In the genomic region with DNA sequence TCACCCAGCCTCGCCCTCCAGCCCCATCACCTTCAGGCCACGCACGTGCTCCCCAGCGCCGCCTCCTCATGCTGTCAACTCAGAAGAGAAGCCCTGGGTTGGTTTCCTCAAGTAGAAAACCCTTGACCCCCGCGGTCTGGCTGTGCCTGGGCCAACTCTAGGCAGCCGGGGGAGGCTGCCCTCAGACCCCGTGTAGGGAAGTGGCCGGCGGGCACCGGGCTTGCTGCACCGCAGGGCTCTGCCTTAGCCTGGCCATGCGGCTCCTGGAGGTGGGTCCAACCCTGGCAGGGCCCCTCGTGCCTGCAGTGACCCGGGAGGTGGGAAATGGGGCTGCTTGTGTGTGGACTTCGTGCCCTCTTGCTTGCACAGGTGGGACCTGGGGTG, we compare ENCODE assay signal across 12 cellular contexts.
DNase-seq lines count a peak whose midpoint lies in the region; ATAC-seq, FAIRE-seq and TF ChIP-seq lines count a peak whose summit lies in the region.
"Had no signal": no experiment of that assay in that cellular context is flagged by ENCODE, and none has a peak within 500 bp of the region (broad histone marks: within the 10 kb centered on the region; RNA-seq: fewer than 3 reads in every experiment).

No MANE protein-coding gene starts in this region.

- H3K79me2 ChIP-seq in astrocyte (ENCODE audit: insufficient read depth, low read length) (no peaks in the 10 kb centered on the region), osteoblast (ENCODE audit: insufficient read depth, low read length) (no peaks in the 10 kb centered on the region)

- H3K4me2 ChIP-seq in astrocyte (ENCODE audit: low read length) (peak overlapping the region; percentile 78), neuronal stem cell (ENCODE audit: insufficient read depth, low read length, poor library complexity, severe bottlenecking) (peak overlapping the region; percentile 72), osteoblast (ENCODE audit: insufficient read depth, low read length) (no peak overlapping the region)

- TF ChIP-seq CTCF in astrocyte (IDR thresholded peaks at IDR 0.05; ENCODE audit: insufficient read depth, low read depth, low read length), result no peak
- no peak for TF ChIP-seq CTCF in osteoblast (IDR thresholded peaks at IDR 0.05; ENCODE audit: extremely low read depth, low read depth, low read length)

- peak overlapping the region; percentile 28 for H3K14ac ChIP-seq in neuronal stem cell (ENCODE audit: low read length)

- H3K27ac ChIP-seq in astrocyte (ENCODE audit: low read depth, low read length) (no peak overlapping the region), neuronal stem cell (replicated peaks; ENCODE audit: low read length) (no peak overlapping the region), osteoblast (ENCODE audit: low read depth, low read length) (no peak overlapping the region)

- H3K4me1 Mint-ChIP-seq in stimulated activated naive CD8-positive, alpha-beta T cell treated with anti-CD3 and anti-CD28 coated beads, Interleukin-15, amount 100 ng/mL, for 72 hours, result peaks cover 26% of the 10 kb centered on the region
- H3K4me1 Mint-ChIP-seq in astrocyte (ENCODE audit: low read depth, unreplicated experiment), result peaks cover 15% of the 10 kb centered on the region

- H3K27me3 ChIP-seq in astrocyte (ENCODE audit: insufficient read depth, low read length) (peaks cover 13% of the 10 kb centered on the region), neuronal stem cell (ENCODE audit: control insufficient read depth in 3 of 3, insufficient read depth in 3 of 3, low read depth in 1 of 3, low read length in 3 of 3) (peaks cover 3 to 52% (median 45%) of the 10 kb centered on the region in 3 experiments), osteoblast (ENCODE audit: insufficient read depth, low read length) (peaks cover 5% of the 10 kb centered on the region)

- no peak for DNase-seq in stimulated activated naive CD8-positive, alpha-beta T cell treated with anti-CD3 and anti-CD28 coated beads, Interleukin-15, amount 100 ng/mL, for 72 hours
- no peak for DNase-seq in stimulated activated naive CD8-positive, alpha-beta T cell treated with anti-CD3 and anti-CD28 coated beads, Interleukin-15, Interleukin-2, amounts not matched to agents 100 U/mL and 50 U/mL, for 24 hours
- no peak for DNase-seq in astrocyte (ENCODE audit: low read depth)
- DNase-seq in neuronal stem cell (ENCODE audit: low spot score), result no peak
- DNase-seq in OCI-M2 (lab: John Stamatoyannopoulos, UW; ENCODE audit: unreplicated experiment), result no peak
- DNase-seq in NCI-H187 treated with DMSO at 0.1 percent for 48 hours (lab: John Stamatoyannopoulos, UW), result no peak
- no peak for DNase-seq in osteoblast (ENCODE audit: insufficient read length, low spot score, missing footprints)
- DNase-seq: activated CD4-positive, alpha-beta memory T cell treated with anti-CD3 and anti-CD28 coated beads for 36 hours; amniotic stem cell; Calu3; left colon had no signal

- H3K4ac ChIP-seq in neuronal stem cell (ENCODE audit: low read length), result no peak overlapping the region

- H4K91ac ChIP-seq in neuronal stem cell (ENCODE audit: low read depth, low read length, poor library complexity), result no peak overlapping the region

- H3K36me3 ChIP-seq in astrocyte (ENCODE audit: insufficient read depth, low read length), result no peaks in the 10 kb centered on the region
- no peaks in the 10 kb centered on the region for H3K36me3 ChIP-seq in neuronal stem cell (replicated peaks in 1 of 2; ENCODE audit: control insufficient read depth in 2 of 2, insufficient read depth in 2 of 2, low read length in 2 of 2)
- no peaks in the 10 kb centered on the region for H3K36me3 ChIP-seq in osteoblast (ENCODE audit: insufficient read depth, low read length)

- no peak overlapping the region for H3K4me3 ChIP-seq in astrocyte (ENCODE audit: insufficient read depth, low read depth, low read length)
- peak overlapping the region in 1 of 2 donors; percentile 11 for H3K4me3 ChIP-seq in neuronal stem cell (ENCODE audit: low read length in 2 of 2)
- H3K4me3 ChIP-seq in osteoblast (ENCODE audit: insufficient read depth, low read length), result no peak overlapping the region

- H2AFZ ChIP-seq in astrocyte (ENCODE audit: low read depth, low read length) (no peak overlapping the region), neuronal stem cell (ENCODE audit: low read length) (no peak overlapping the region), osteoblast (ENCODE audit: low read length) (no peak overlapping the region)

- H2BK5ac ChIP-seq in neuronal stem cell (ENCODE audit: low read length), result no peak overlapping the region

- H4K20me1 ChIP-seq in astrocyte (ENCODE audit: insufficient read depth, low read length) (peaks cover 90% of the 10 kb centered on the region), osteoblast (ENCODE audit: insufficient read depth, low read length) (peaks cover 81% of the 10 kb centered on the region)

- H4K8ac ChIP-seq in neuronal stem cell (ENCODE audit: low read depth, low read length), result no peak overlapping the region

- H2BK120ac ChIP-seq in neuronal stem cell (ENCODE audit: low read depth, low read length), result no peak overlapping the region

- peak; percentile 6 for ATAC-seq in stimulated activated naive CD8-positive, alpha-beta T cell treated with anti-CD3 and anti-CD28 coated beads, Interleukin-15, amount 100 ng/mL, for 72 hours
- ATAC-seq in stimulated activated naive CD8-positive, alpha-beta T cell treated with anti-CD3 and anti-CD28 coated beads, Interleukin-15, Interleukin-2, amounts not matched to agents 100 U/mL and 50 U/mL, for 24 hours, result no peak
- no peak for ATAC-seq in GM18520 (IDR thresholded peaks at IDR 0.05; ENCODE audit: unreplicated experiment)

- peak overlapping the region; percentile 81 for H2AK5ac ChIP-seq in neuronal stem cell (ENCODE audit: low read depth, low read length)

- H3K9ac ChIP-seq in astrocyte (ENCODE audit: low read length) (no peak overlapping the region), neuronal stem cell (ENCODE audit: low read depth, low read length, poor library complexity) (no peak overlapping the region)

- H3K4me1 ChIP-seq in astrocyte (ENCODE audit: insufficient read depth, low read length) (peaks cover 22% of the 10 kb centered on the region), neuronal stem cell (ENCODE audit: control insufficient read depth in 2 of 2, insufficient read depth in 1 of 2, low read depth in 1 of 2, low read length in 2 of 2) (peaks cover 25 to 51% of the 10 kb centered on the region in 2 donors), osteoblast (ENCODE audit: insufficient read depth, low read length) (peaks cover 22% of the 10 kb centered on the region)

- peaks cover 3% of the 10 kb centered on the region for H3K36me3 Mint-ChIP-seq in astrocyte (ENCODE audit: low read depth, unreplicated experiment)
- H3K36me3 Mint-ChIP-seq: activated CD4-positive, alpha-beta memory T cell treated with anti-CD3 and anti-CD28 coated beads for 36 hours had no signal

- peak overlapping the region; percentile 29 to 73 for H3K4me3 Mint-ChIP-seq in stimulated activated naive CD8-positive, alpha-beta T cell treated with anti-CD3 and anti-CD28 coated beads, Interleukin-15, amount 100 ng/mL, for 72 hours
- no peak overlapping the region for H3K4me3 Mint-ChIP-seq in astrocyte (ENCODE audit: unreplicated experiment)
- H3K4me3 Mint-ChIP-seq: activated CD4-positive, alpha-beta memory T cell treated with anti-CD3 and anti-CD28 coated beads for 36 hours had no signal

- H3K27ac Mint-ChIP-seq in stimulated activated naive CD8-positive, alpha-beta T cell treated with anti-CD3 and anti-CD28 coated beads, Interleukin-15, amount 100 ng/mL, for 72 hours, result no peak overlapping the region
- no peak overlapping the region for H3K27ac Mint-ChIP-seq in astrocyte (ENCODE audit: unreplicated experiment)
- H3K27ac Mint-ChIP-seq: activated CD4-positive, alpha-beta memory T cell treated with anti-CD3 and anti-CD28 coated beads for 36 hours had no signal

- H2BK15ac ChIP-seq in neuronal stem cell (ENCODE audit: low read length), result peak overlapping the region; percentile 12

- H3K9me3 Mint-ChIP-seq in stimulated activated naive CD8-positive, alpha-beta T cell treated with anti-CD3 and anti-CD28 coated beads, Interleukin-15, amount 100 ng/mL, for 72 hours, result no peaks in the 10 kb centered on the region
- no peaks in the 10 kb centered on the region for H3K9me3 Mint-ChIP-seq in astrocyte (ENCODE audit: unreplicated experiment)
- H3K9me3 Mint-ChIP-seq: activated CD4-positive, alpha-beta memory T cell treated with anti-CD3 and anti-CD28 coated beads for 36 hours had no signal

- H3K27me3 Mint-ChIP-seq in stimulated activated naive CD8-positive, alpha-beta T cell treated with anti-CD3 and anti-CD28 coated beads, Interleukin-15, amount 100 ng/mL, for 72 hours, result peaks cover 53% of the 10 kb centered on the region
- peaks cover 43% of the 10 kb centered on the region for H3K27me3 Mint-ChIP-seq in astrocyte (ENCODE audit: low read depth, unreplicated experiment)

- H3K18ac ChIP-seq in neuronal stem cell (ENCODE audit: low read length), result peak overlapping the region; percentile 93

- no peaks in the 10 kb centered on the region for H3K9me3 ChIP-seq in astrocyte (ENCODE audit: insufficient read depth, low read depth, low read length)
- peaks cover 0 to 1% of the 10 kb centered on the region in 2 donors for H3K9me3 ChIP-seq in neuronal stem cell (replicated peaks in 1 of 2; ENCODE audit: control insufficient read depth in 2 of 2, insufficient read depth in 1 of 2, low read depth in 1 of 2, low read length in 2 of 2)
- no peaks in the 10 kb centered on the region for H3K9me3 ChIP-seq in osteoblast (ENCODE audit: low read depth, low read length)

- H3K79me1 ChIP-seq in neuronal stem cell (ENCODE audit: low read depth, low read length), result no peaks in the 10 kb centered on the region

- WGBS in neuronal stem cell (ENCODE audit: extremely low coverage in 2 of 2, insufficient read length in 2 of 2, insufficient replicate concordance in 1 of 2), 2 donors, result no CpG with 5 or more reads among the region's 17 CpGs

- FAIRE-seq in astrocyte (lab: Jason Lieb, UNC), result no peak

- no peak overlapping the region for H2BK12ac ChIP-seq in neuronal stem cell (ENCODE audit: low read length)

- peak overlapping the region; percentile 74 for H3K23ac ChIP-seq in neuronal stem cell (ENCODE audit: low read depth, low read length, poor library complexity)
